9 cellular contexts compared by ENCODE assay signal in genomic region chr4:176065365-176066249, GRCh38. TPM values are rescaled to one million over a fixed set of nuclear protein-coding genes. Genes with fewer than 3 reads are reported as not detected.
DNase-seq lines count a peak whose midpoint lies in the region; ATAC-seq, FAIRE-seq and TF ChIP-seq lines count a peak whose summit lies in the region.
"Had no signal": no experiment of that assay in that cellular context is flagged by ENCODE, and none has a peak within 500 bp of the region (broad histone marks: within the 10 kb centered on the region; RNA-seq: fewer than 3 reads in every experiment).

Gene WDR17, plus strand, starts transcription at chr4:176065841. Its CDS starts 45,740 bp downstream, at chr4:176111581.

- H3K27me3 ChIP-seq in liver (ENCODE audit: control insufficient read depth in 4 of 4, insufficient read depth in 4 of 4, low read length in 3 of 4) (peaks cover 0 to 5% (median 0%) of the 10 kb centered on the region in 4 donors), HepG2 (ENCODE audit: control insufficient read depth in 1 of 2, insufficient read depth in 2 of 2, low read length in 2 of 2) (peaks cover 0 to 6% of the 10 kb centered on the region in 2 experiments; a peak in 1 of 5 replicates)
- H3K27me3 ChIP-seq: BLaER1 had no signal

- H2AFZ ChIP-seq in HepG2 (ENCODE audit: low read length): no peak within 1 kb of the TSS

- intact Hi-C loops in HepG2 (cut with micrococcal nuclease; ENCODE audit: unreplicated experiment): no loop called here

- POLR2A ChIA-PET in HepG2 (lab: Yijun Ruan, JAX): no interaction called here

- no peak within 1 kb of the TSS for H3K9ac ChIP-seq in liver (ENCODE audit: low read depth in 1 of 2, low read length in 2 of 2)
- no peak within 1 kb of the TSS for H3K9ac ChIP-seq in HepG2 (ENCODE audit: insufficient read depth, low read depth, low read length)
- H3K9ac ChIP-seq: BLaER1 had no signal

- TF ChIP-seq POLR2A in HepG2 (IDR thresholded peaks at IDR 0.05; ENCODE audit: insufficient read depth in 1 of 2, low read depth in 2 of 2, low read length in 2 of 2): no peak

- CTCF ChIA-PET in HepG2 (lab: Yijun Ruan, JAX; ENCODE audit: low intra/inter-chr PET ratio, low total read pairs): no interaction called here

- H3K36me3 ChIP-seq in liver (ENCODE audit: control insufficient read depth in 4 of 4, insufficient read depth in 3 of 4, low read depth in 1 of 4, low read length in 3 of 4): no peaks in the 10 kb centered on the region
- no peaks in the 10 kb centered on the region for H3K36me3 ChIP-seq in HepG2 (replicated peaks in 1 of 2; ENCODE audit: control insufficient read depth in 1 of 2, insufficient read depth in 2 of 2, low read length in 2 of 2)
- H3K36me3 ChIP-seq: BLaER1 had no signal

- H3K27ac ChIP-seq in liver (ENCODE audit: low read depth in 1 of 2, low read length in 2 of 2): no peak within 1 kb of the TSS
- no peak within 1 kb of the TSS for H3K27ac ChIP-seq in HepG2 (ENCODE audit: extremely low read length, insufficient read depth, low read length)
- H3K27ac ChIP-seq: BLaER1 had no signal

- H3K4me3 ChIP-seq in liver (ENCODE audit: low read depth in 1 of 3, low read length in 3 of 3) (peak within 1 kb of the TSS; percentile 42 to 53 (median 50)), HepG2 (replicated peaks in 1 of 3; ENCODE audit: insufficient read depth in 1 of 3, low read depth in 2 of 3, low read length in 3 of 3) (no peak within 1 kb of the TSS)
- H3K4me3 ChIP-seq: BLaER1 had no signal

- TF ChIP-seq CTCF in liver (IDR thresholded peaks at IDR 0.05; ENCODE audit: low read depth, low read length, missing input control): no peak
- TF ChIP-seq CTCF in HepG2 (CRISPR knock-in tag; IDR thresholded peaks at IDR 0.05): no peak

- no peak for ATAC-seq in HepG2
- ATAC-seq in HG03108 (IDR thresholded peaks at IDR 0.05; ENCODE audit: unreplicated experiment): peak; percentile 100

- in situ Hi-C loops in HepG2 (cut with HindIII; ENCODE audit: extremely low pct_ligation_motif_present, low pct_unique_long_range_greater_than_20kb): no loop called here

- H4K20me1 ChIP-seq in HepG2 (ENCODE audit: insufficient read depth, low read length): no peaks in the 10 kb centered on the region
- H4K20me1 ChIP-seq: BLaER1 had no signal

- no peaks in the 10 kb centered on the region for H3K79me2 ChIP-seq in HepG2 (ENCODE audit: insufficient read depth, low read length)

- no peaks in the 10 kb centered on the region for H3K9me3 ChIP-seq in liver (ENCODE audit: control insufficient read depth in 4 of 4, low read length in 3 of 4)
- H3K9me3 ChIP-seq in HepG2 (ENCODE audit: low read length): no peaks in the 10 kb centered on the region

- H3K4me2 ChIP-seq in HepG2 (ENCODE audit: low read depth, low read length): no peak within 1 kb of the TSS
- H3K4me2 ChIP-seq: BLaER1 had no signal

- WGBS in liver: 6% methylated on average over 56 of the region's 56 CpGs
- WGBS in HepG2 (ENCODE audit: low lambda C conversion rate): 34% methylated on average over 8 of the region's 56 CpGs

- DNase-seq in HepG2 (ENCODE audit: low spot score) (no peak), NCI-H226 (peak; percentile 76), iris pigment epithelial cell (ENCODE audit: low read depth) (peak; percentile 38)
- peak; percentile 6 to 41 (median 11) for DNase-seq in activated CD4-positive, CD25-positive, alpha-beta regulatory T cell (lab: John Stamatoyannopoulos, UW)
- DNase-seq in central memory CD4-positive, alpha-beta T cell: peak; percentile 53
- DNase-seq in stimulated activated CD4-positive, alpha-beta T cell treated with anti-CD3 and anti-CD28 coated beads, Interleukin-12 subunit alpha, Interleukin-12 subunit beta, amount 100 ng/mL, for 24 hours (ENCODE audit: low read depth in 2 of 2): peak; percentile 65 to 76

- FAIRE-seq in HepG2 (lab: Jason Lieb, UNC): no peak

- TF ChIP-seq EP300 in HepG2 (IDR thresholded peaks at IDR 0.05; ENCODE audit: low read depth in 2 of 2, low read length in 2 of 2): no peak
- TF ChIP-seq EP300 in HepG2 (CRISPR knock-in tag; IDR thresholded peaks at IDR 0.05; ENCODE audit: borderline replicate concordance): no peak

- TF ChIP-seq RAD21 in liver (IDR thresholded peaks at IDR 0.05) (no peak), HepG2 (CRISPR knock-in tag; IDR thresholded peaks at IDR 0.05) (no peak)

- BruUV-seq in HepG2 (replicated peaks; lab: Mats Ljungman, UMichigan): no TSS peak

- H3K4me1 ChIP-seq in liver (ENCODE audit: control insufficient read depth in 4 of 4, insufficient read depth in 4 of 4, low read length in 3 of 4) (peaks cover 0 to 6% (median 1%) of the 10 kb centered on the region in 4 donors), HepG2 (ENCODE audit: insufficient read depth, low read length) (no peaks in the 10 kb centered on the region)
- H3K4me1 ChIP-seq: BLaER1 had no signal

TF ChIP-seq in liver, 16 proteins besides CTCF, POLR2A, EP300 and RAD21 (continues in another document):
- TF ChIP-seq RXRA (IDR thresholded peaks at IDR 0.05) (no peak), REST (IDR thresholded peaks at IDR 0.05) (peak; percentile 95)

TF ChIP-seq in HepG2, 621 proteins besides CTCF, POLR2A, EP300 and RAD21 (continues in another document):
- TF ChIP-seq ZNF20 (CRISPR knock-in tag; IDR thresholded peaks at IDR 0.05) (no peak), BCL3 (CRISPR knock-in tag; IDR thresholded peaks at IDR 0.05) (no peak), RXRB (CRISPR knock-in tag; IDR thresholded peaks at IDR 0.05; ENCODE audit: borderline replicate concordance) (no peak), BHLHE40 (IDR thresholded peaks at IDR 0.05; ENCODE audit: low read length) (no peak), ONECUT2 (CRISPR knock-in tag; IDR thresholded peaks at IDR 0.05) (no peak), ZNF496 (CRISPR knock-in tag; IDR thresholded peaks at IDR 0.05; ENCODE audit: insufficient replicate concordance) (no peak), ZNF512 (CRISPR knock-in tag; IDR thresholded peaks at IDR 0.05) (no peak), NFKBIZ (CRISPR knock-in tag; IDR thresholded peaks at IDR 0.05) (no peak)

RNA-seq across cellular contexts. Expression of gene WDR17, which starts in this region (rescaled TPM):
- total RNA-seq in liver (under 1 TPM; 0.50 to 0.84 TPM), HepG2 (2016; rRNA removed; fragmentation: Illumina TruSeq; extraction: Trizol) (not detected in 2 replicates)
- polyA plus RNA-seq in liver (under 1 TPM; 0.14 to 0.18 TPM), HepG2 (2011; rRNA removed) (not detected in 2 replicates)
- not detected in 2 replicates for total RNA-seq in HepG2 (2016; cell fraction: cytosol; rRNA removed; fragmentation: Illumina TruSeq; extraction: Trizol; ENCODE audit: low read depth)
- total RNA-seq in HepG2 (2016; cell fraction: insoluble cytoplasmic fraction; rRNA removed; fragmentation: Illumina TruSeq; extraction: Trizol): not detected in 2 replicates
- not detected in 2 replicates for total RNA-seq in HepG2 (2016; cell fraction: membrane; rRNA removed; fragmentation: Illumina TruSeq; extraction: Trizol)
- total RNA-seq in HepG2 (2016; cell fraction: nucleus; rRNA removed; fragmentation: Illumina TruSeq; extraction: Trizol): not detected in 2 replicates
- not detected in 2 replicates for polyA plus RNA-seq in HepG2 (2011; cell fraction: cytosol; rRNA removed)
- not detected in 2 replicates for polyA plus RNA-seq in HepG2 (2011; cell fraction: nucleus; rRNA removed)
- not detected in 2 replicates for polyA plus RNA-seq in HepG2 (2012)
- not detected in 2 replicates for polyA plus RNA-seq in HepG2 (2016; cell fraction: cytosol; fragmentation: Illumina TruSeq; extraction: Trizol; ENCODE audit: low read depth)
- not detected in 2 replicates for polyA plus RNA-seq in HepG2 (2016; cell fraction: insoluble cytoplasmic fraction; fragmentation: Illumina TruSeq; extraction: Trizol; ENCODE audit: low read depth)
- polyA plus RNA-seq in HepG2 (2016; cell fraction: membrane; fragmentation: Illumina TruSeq; extraction: Trizol; ENCODE audit: low read depth): not detected in 2 replicates
- polyA plus RNA-seq in HepG2 (2016; cell fraction: nucleus; fragmentation: Illumina TruSeq; extraction: Trizol; ENCODE audit: insufficient read depth, low read depth): not detected in 2 replicates
- polyA minus RNA-seq in HepG2 (2011; rRNA and poly(A)+ RNA removed; ENCODE audit: low replicate concordance): 0.02 TPM in 1 of 2 replicates, not detected in the other
- not detected in 2 replicates for polyA minus RNA-seq in HepG2 (2011; cell fraction: cytosol; rRNA and poly(A)+ RNA removed)
- polyA minus RNA-seq in HepG2 (2011; cell fraction: nucleus; rRNA and poly(A)+ RNA removed): not detected in 2 replicates

Comparison
In these comparisons a context has a peak if more than half of its experiments do, and no peak if none do; other contexts are left out.
1. H3K4me3 ChIP-seq: peak in liver (3 of 3); none in HepG2 (0 of 3).